In genomic region chr13:110533771-110534670, GRCh38 we compare ENCODE assay signal across 1 cellular context.
TF ChIP-seq lines count a peak whose summit lies in the region.

No MANE protein-coding gene starts in this region.

TF ChIP-seq in WTC11, 78 proteins besides CTCF, POLR2A, EP300 and RAD21 (continued from another document):
- TF ChIP-seq TP53 (CRISPR knock-in tag; IDR thresholded peaks at IDR 0.05) (no peak), ATF2 (CRISPR knock-in tag; IDR thresholded peaks at IDR 0.05; ENCODE audit: borderline replicate concordance, low read depth) (no peak), ZNF219 (CRISPR knock-in tag; IDR thresholded peaks at IDR 0.05; ENCODE audit: borderline replicate concordance) (no peak), OVOL2 (CRISPR knock-in tag; IDR thresholded peaks at IDR 0.05; ENCODE audit: borderline replicate concordance) (no peak), FOXK1 (CRISPR knock-in tag; IDR thresholded peaks at IDR 0.05) (no peak), ZNF263 (CRISPR knock-in tag; IDR thresholded peaks at IDR 0.05; ENCODE audit: low read depth) (no peak)
